Comparison of ENCODE assay signal across 17 cellular contexts in genomic region chr16:85391769-85392583, GRCh38.
DNase-seq lines count a peak whose midpoint lies in the region; ATAC-seq and TF ChIP-seq lines count a peak whose summit lies in the region.
"Had no signal": no experiment of that assay in that cellular context is flagged by ENCODE, and none has a peak within 500 bp of the region (broad histone marks: within the 10 kb centered on the region; RNA-seq: fewer than 3 reads in every experiment).

No MANE protein-coding gene starts in this region.

- peak overlapping the region; percentile 2 for H3K27ac ChIP-seq in AG04450 (ENCODE audit: low read depth, low read length)
- H3K27ac ChIP-seq in GM23248 = peak overlapping the region; percentile 63; the same call in 1 of the 2 replicates
- peak overlapping the region; percentile 76 to 84 (median 80) for H3K27ac ChIP-seq in esophagus muscularis mucosa (replicated peaks in 1 of 4)
- peak overlapping the region; percentile 28 for H3K27ac ChIP-seq in muscle layer of colon (ENCODE audit: low read depth, low read length)
- no peak overlapping the region for H3K27ac ChIP-seq in PC-3 (ENCODE audit: low read length)
- H3K27ac ChIP-seq: VCaP had no signal

- no peaks in the 10 kb centered on the region for H3K9me2 ChIP-seq in GM23248 (ENCODE audit: insufficient read depth)
- no peaks in the 10 kb centered on the region for H3K9me2 ChIP-seq in PC-3 (replicated peaks; ENCODE audit: low read length)

- H3K4me2 ChIP-seq in GM23248 (ENCODE audit: unreplicated experiment) (no peak overlapping the region), PC-3 (ENCODE audit: low read length) (no peak overlapping the region)

- TF ChIP-seq CTCF in AG04450 (IDR thresholded peaks at IDR 0.05; ENCODE audit: low read depth, low read length) (no peak), esophagus muscularis mucosa (IDR thresholded peaks at IDR 0.05) (no peak), PC-3 (conservative IDR thresholded peaks at IDR 0.05; ENCODE audit: low read depth, low read length) (no peak)
- no peak for TF ChIP-seq CTCF in activated CD8-positive, alpha-beta T cell treated with anti-CD3 and anti-CD28 coated beads for 36 hours (IDR thresholded peaks at IDR 0.05)

- H4K20me1 ChIP-seq in GM23248 (ENCODE audit: insufficient read depth) (no peaks in the 10 kb centered on the region), PC-3 (ENCODE audit: low read length) (no peaks in the 10 kb centered on the region)

- POLR2A ChIA-PET in AG04450 (lab: Yijun Ruan, JAX) (no interaction called here), PC-3 (lab: Charles Lee; ENCODE audit: unreplicated experiment) (no interaction called here)
- POLR2A ChIA-PET in activated CD8-positive, alpha-beta T cell treated with anti-CD3 and anti-CD28 coated beads for 36 hours (lab: Charles Lee) = no interaction called here

- DNase-seq in AG04450 (ENCODE audit: low read depth, low spot score) = no peak
- DNase-seq in GM23248 = peak; percentile 49
- DNase-seq in esophagus muscularis mucosa (ENCODE audit: extremely low spot score) = no peak
- DNase-seq in activated CD8-positive, alpha-beta T cell treated with anti-CD3 and anti-CD28 coated beads for 36 hours = no peak
- DNase-seq in COLO668 (lab: John Stamatoyannopoulos, UW; ENCODE audit: unreplicated experiment) = no peak
- no peak for DNase-seq in PC-3
- DNase-seq: activated naive CD8-positive, alpha-beta T cell treated with anti-CD3 and anti-CD28 coated beads, Interleukin-2, amount 50 U/mL, for 24 hours; esophagus squamous epithelium; kidney glomerular epithelial cell; NCI-H2081 treated with DMSO at 0.1 percent for 48 hours; NCI-H748 treated with DMSO at 0.1 percent for 48 hours; stimulated activated naive CD8-positive, alpha-beta T cell treated with anti-CD3 and anti-CD28 coated beads, Interleukin-15, amount 100 ng/mL, for 72 hours; SW 1271 had no signal

- peaks cover 4% of the 10 kb centered on the region for H3K27me3 Mint-ChIP-seq in activated CD8-positive, alpha-beta T cell treated with anti-CD3 and anti-CD28 coated beads for 36 hours

- H3K4me1 ChIP-seq in GM23248 (ENCODE audit: insufficient read depth) (peaks cover 41% of the 10 kb centered on the region), esophagus muscularis mucosa (peaks cover 46 to 72% (median 66%) of the 10 kb centered on the region in 4 donors), muscle layer of colon (ENCODE audit: insufficient read depth, low read length) (peaks cover 54% of the 10 kb centered on the region), PC-3 (ENCODE audit: insufficient read depth, low read length) (peaks cover 17% of the 10 kb centered on the region)

- H3F3A ChIP-seq in GM23248 (ENCODE audit: insufficient read depth) = peaks cover 25% of the 10 kb centered on the region
- H3F3A ChIP-seq in PC-3 (ENCODE audit: low read length, unreplicated experiment) = no peaks in the 10 kb centered on the region

- no peak overlapping the region for H3K4me3 Mint-ChIP-seq in activated CD8-positive, alpha-beta T cell treated with anti-CD3 and anti-CD28 coated beads for 36 hours
- H3K4me3 Mint-ChIP-seq: activated naive CD8-positive, alpha-beta T cell treated with anti-CD3 and anti-CD28 coated beads, Interleukin-2, amount 50 U/mL, for 24 hours; stimulated activated naive CD8-positive, alpha-beta T cell treated with anti-CD3 and anti-CD28 coated beads, Interleukin-15, amount 100 ng/mL, for 72 hours had no signal

- no TSS peak for BruUV-seq in PC-3 (replicated peaks; lab: Mats Ljungman, UMichigan)

- H3K4me1 Mint-ChIP-seq in activated CD8-positive, alpha-beta T cell treated with anti-CD3 and anti-CD28 coated beads for 36 hours (ENCODE audit: low read depth) = no peaks in the 10 kb centered on the region
- H3K4me1 Mint-ChIP-seq: activated naive CD8-positive, alpha-beta T cell treated with anti-CD3 and anti-CD28 coated beads, Interleukin-2, amount 50 U/mL, for 24 hours had no signal

- no peak for ATAC-seq in activated CD8-positive, alpha-beta T cell treated with anti-CD3 and anti-CD28 coated beads for 36 hours
- no peak for ATAC-seq in PC-3
- ATAC-seq: activated naive CD8-positive, alpha-beta T cell treated with anti-CD3 and anti-CD28 coated beads, Interleukin-2, amount 50 U/mL, for 24 hours; stimulated activated naive CD8-positive, alpha-beta T cell treated with anti-CD3 and anti-CD28 coated beads, Interleukin-15, amount 100 ng/mL, for 72 hours had no signal

- WGBS in GM23248 (ENCODE audit: low coverage in 1 of 2, low lambda C conversion rate in 2 of 2, missing lambda C conversion rate in 2 of 2), 2 experiments = 91 to 93% methylated on average over 10 to 11 of the region's 11 CpGs
- 88% methylated on average over 8 of the region's 11 CpGs for WGBS in esophagus muscularis mucosa

- H3K27ac Mint-ChIP-seq in activated CD8-positive, alpha-beta T cell treated with anti-CD3 and anti-CD28 coated beads for 36 hours = no peak overlapping the region
- H3K27ac Mint-ChIP-seq: activated naive CD8-positive, alpha-beta T cell treated with anti-CD3 and anti-CD28 coated beads, Interleukin-2, amount 50 U/mL, for 24 hours; progenitor cell of endocrine pancreas; stimulated activated naive CD8-positive, alpha-beta T cell treated with anti-CD3 and anti-CD28 coated beads, Interleukin-15, amount 100 ng/mL, for 72 hours had no signal

- H3K79me2 ChIP-seq in GM23248 (ENCODE audit: insufficient read depth) = peaks cover 74% of the 10 kb centered on the region
- no peaks in the 10 kb centered on the region for H3K79me2 ChIP-seq in PC-3 (ENCODE audit: low read length)

- CTCF ChIA-PET in AG04450 (lab: Charles Lee) = interaction anchor here (1.2 to 1.3 kb wide), 2 partner anchors 24 to 166 kb away, joined by 3 to 4 read pairs; no protein-coding TSS in a partner anchor
- CTCF ChIA-PET in activated CD8-positive, alpha-beta T cell treated with anti-CD3 and anti-CD28 coated beads for 36 hours (lab: Charles Lee) = interaction anchor here (1.0 to 2.4 kb wide), 4 partner anchors 28 to 325 kb away, joined by 3 to 10 read pairs (median 6); no protein-coding TSS in a partner anchor
- CTCF ChIA-PET in PC-3 (lab: Charles Lee) = no interaction called here

- no peaks in the 10 kb centered on the region for H3K36me3 Mint-ChIP-seq in activated CD8-positive, alpha-beta T cell treated with anti-CD3 and anti-CD28 coated beads for 36 hours (ENCODE audit: low read depth)

- in situ Hi-C loops in GM23248 (cut with MboI) = no loop called here

- no peak overlapping the region for H3K9ac ChIP-seq in GM23248
- no peak overlapping the region for H3K9ac ChIP-seq in muscle layer of colon (ENCODE audit: low read length)
- H3K9ac ChIP-seq in PC-3 (ENCODE audit: low read length) = no peak overlapping the region

- H3K9me3 ChIP-seq in AG04450 (ENCODE audit: control insufficient read depth, insufficient read depth, low read length) = peaks cover 5% of the 10 kb centered on the region; the same call in 1 of the 2 replicates
- H3K9me3 ChIP-seq in GM23248 (ENCODE audit: low read depth) = no peaks in the 10 kb centered on the region
- no peaks in the 10 kb centered on the region for H3K9me3 ChIP-seq in esophagus muscularis mucosa
- H3K9me3 ChIP-seq in muscle layer of colon (ENCODE audit: low read length) = no peaks in the 10 kb centered on the region
- no peaks in the 10 kb centered on the region for H3K9me3 ChIP-seq in PC-3 (ENCODE audit: low read length)
- H3K9me3 ChIP-seq: esophagus squamous epithelium had no signal

- intact Hi-C loops in esophagus muscularis mucosa (cut with DNase I) = no loop called here
- intact Hi-C loops in activated CD8-positive, alpha-beta T cell treated with anti-CD3 and anti-CD28 coated beads for 36 hours (cut with micrococcal nuclease) = loop anchor here (10.0 kb wide), 1 partner anchor 323 kb away; no protein-coding TSS in a partner anchor
- intact Hi-C loops in PC-3 (cut with micrococcal nuclease) = loop anchor here (10.0 kb wide), 1 partner anchor 223 kb away; the partner anchor contains the start of gene GSE1

- no peak overlapping the region for H3K4me3 ChIP-seq in AG04450 (ENCODE audit: low read depth, low read length)
- H3K4me3 ChIP-seq in GM23248 = no peak overlapping the region
- H3K4me3 ChIP-seq in esophagus muscularis mucosa = no peak overlapping the region
- no peak overlapping the region for H3K4me3 ChIP-seq in muscle layer of colon (ENCODE audit: low read depth in 1 of 2, low read length in 2 of 2)
- H3K4me3 ChIP-seq in PC-3 (ENCODE audit: low read length) = no peak overlapping the region
- H3K4me3 ChIP-seq: coronary artery, esophagus squamous epithelium had no signal

- no peaks in the 10 kb centered on the region for H3K9me3 Mint-ChIP-seq in activated CD8-positive, alpha-beta T cell treated with anti-CD3 and anti-CD28 coated beads for 36 hours
- H3K9me3 Mint-ChIP-seq: stimulated activated naive CD8-positive, alpha-beta T cell treated with anti-CD3 and anti-CD28 coated beads, Interleukin-15, amount 100 ng/mL, for 72 hours had no signal

- TF ChIP-seq EP300 in esophagus muscularis mucosa (IDR thresholded peaks at IDR 0.05) = no peak

- H3K27me3 ChIP-seq in AG04450 (ENCODE audit: control insufficient read depth, insufficient read depth, low read length) (no peaks in the 10 kb centered on the region), GM23248 (replicated peaks; ENCODE audit: insufficient read depth) (no peaks in the 10 kb centered on the region), esophagus muscularis mucosa (no peaks in the 10 kb centered on the region), muscle layer of colon (ENCODE audit: control insufficient read depth in 1 of 2, insufficient read depth in 2 of 2, low read length in 2 of 2) (no peaks in the 10 kb centered on the region), PC-3 (ENCODE audit: low read length) (no peaks in the 10 kb centered on the region)

- H2AFZ ChIP-seq in GM23248 (no peak overlapping the region), PC-3 (ENCODE audit: low read length) (no peak overlapping the region)

- H3K36me3 ChIP-seq in GM23248 (ENCODE audit: low read depth) = no peaks in the 10 kb centered on the region
- no peaks in the 10 kb centered on the region for H3K36me3 ChIP-seq in esophagus muscularis mucosa
- H3K36me3 ChIP-seq in muscle layer of colon (ENCODE audit: insufficient read depth, low read length) = no peaks in the 10 kb centered on the region
- no peaks in the 10 kb centered on the region for H3K36me3 ChIP-seq in PC-3 (ENCODE audit: low read depth, low read length)
- H3K36me3 ChIP-seq: esophagus squamous epithelium had no signal

- TF ChIP-seq POLR2A in esophagus muscularis mucosa (IDR thresholded peaks at IDR 0.05; ENCODE audit: low read depth) = no peak
